In genomic region chr6:147397306-147397705, GRCh38 we compare ENCODE assay signal across 40 cellular contexts.
"Had no signal": no experiment of that assay in that cellular context is flagged by ENCODE, and none has a peak within 500 bp of the region (broad histone marks: within the 10 kb centered on the region; RNA-seq: fewer than 3 reads in every experiment).

No MANE protein-coding gene starts in this region.

- DNase-seq: activated CD4-positive, alpha-beta memory T cell treated with anti-CD3 and anti-CD28 coated beads, Interleukin-2, amount 10 ng/mL, durations not matched to agents 7 days and 5 days; activated CD4-positive, alpha-beta T cell treated with anti-CD3 and anti-CD28 coated beads for 1 hour; activated CD4-positive, alpha-beta T cell treated with anti-CD3 and anti-CD28 coated beads for 36 hours; activated CD4-positive, alpha-beta T cell treated with anti-CD3 and anti-CD28 coated beads for 48 hours; activated CD4-positive, alpha-beta T cell treated with anti-CD3 and anti-CD28 coated beads, Interleukin-2, amount 10 ng/mL, durations not matched to agents 7 days and 5 days; activated CD4-positive, alpha-beta T cell treated with anti-CD3 and anti-CD28 coated beads, Interleukin-2, amount 50 U/mL, for 48 hours; activated CD4-positive, CD25-positive, alpha-beta regulatory T cell; activated CD8-positive, alpha-beta memory T cell treated with anti-CD3 and anti-CD28 coated beads for 24 hours; activated CD8-positive, alpha-beta memory T cell treated with anti-CD3 and anti-CD28 coated beads, Interleukin-2, amount 10 ng/mL, durations not matched to agents 7 days and 5 days; activated CD8-positive, alpha-beta memory T cell treated with anti-CD3 and anti-CD28 coated beads, Interleukin-2, amount 50 U/mL, for 48 hours; activated CD8-positive, alpha-beta T cell treated with anti-CD3 and anti-CD28 coated beads, Interleukin-2, amount 10 ng/mL, durations not matched to agents 7 days and 5 days; activated effector memory CD4-positive, alpha-beta T cell treated with Interleukin-2 at 50 U/mL for 16 hours; activated gamma-delta T cell; activated naive CD4-positive, alpha-beta T cell; activated naive CD4-positive, alpha-beta T cell treated with anti-CD3 and anti-CD28 coated beads for 36 hours; activated naive CD4-positive, alpha-beta T cell treated with anti-CD3 and anti-CD28 coated beads, Interleukin-2, amount 50 U/mL, for 16 hours; activated naive CD8-positive, alpha-beta T cell treated with anti-CD3 and anti-CD28 coated beads for 36 hours; activated T-cell treated with anti-CD3 and anti-CD28 coated beads, Interleukin-2, amount 50 U/mL, for 24 hours; activated T-cell treated with anti-CD3 and anti-CD28 coated beads, Interleukin-2, amount 50 U/mL, for 48 hours; adrenal gland; amygdala; anterior cingulate cortex; body of pancreas; brain microvascular endothelial cell; central memory CD4-positive, alpha-beta T cell; T-helper 1 cell; T-helper 2 cell; T-helper 9 cell; WERI-Rb-1 had no signal

- H3K27me3 ChIP-seq: adrenal gland, ascending aorta, body of pancreas, brain microvascular endothelial cell, breast epithelium had no signal

- H3K27me3 Mint-ChIP-seq: activated CD4-positive, alpha-beta memory T cell treated with anti-CD3 and anti-CD28 coated beads, Interleukin-2, amount 10 ng/mL, durations not matched to agents 7 days and 5 days; activated naive CD8-positive, alpha-beta T cell treated with anti-CD3 and anti-CD28 coated beads for 36 hours; activated T-cell treated with anti-CD3 and anti-CD28 coated beads, Interleukin-2, amount 50 U/mL, for 24 hours had no signal

- H3K27ac ChIP-seq: adrenal gland, ascending aorta, body of pancreas, brain microvascular endothelial cell, breast epithelium, coronary artery, WERI-Rb-1 had no signal

- H3K4me3 Mint-ChIP-seq: activated CD4-positive, alpha-beta memory T cell treated with anti-CD3 and anti-CD28 coated beads, Interleukin-2, amount 10 ng/mL, durations not matched to agents 7 days and 5 days; activated CD4-positive, alpha-beta T cell treated with anti-CD3 and anti-CD28 coated beads for 36 hours; activated CD4-positive, alpha-beta T cell treated with anti-CD3 and anti-CD28 coated beads, Interleukin-2, amount 10 ng/mL, durations not matched to agents 7 days and 5 days; activated CD8-positive, alpha-beta memory T cell treated with anti-CD3 and anti-CD28 coated beads, Interleukin-2, amount 10 ng/mL, durations not matched to agents 7 days and 5 days; activated CD8-positive, alpha-beta T cell treated with anti-CD3 and anti-CD28 coated beads, Interleukin-2, amount 10 ng/mL, durations not matched to agents 7 days and 5 days; activated naive CD4-positive, alpha-beta T cell treated with anti-CD3 and anti-CD28 coated beads for 36 hours; activated naive CD8-positive, alpha-beta T cell treated with anti-CD3 and anti-CD28 coated beads for 36 hours; activated T-cell treated with anti-CD3 and anti-CD28 coated beads, Interleukin-2, amount 50 U/mL, for 24 hours; T-helper 1 cell treated with Interleukin-12 subunit alpha and Interleukin-12 subunit beta and Interleukin-4 antibody, amounts not matched to agents 30 μg/mL and 1 μg/mL, for 36 hours; T-helper 2 cell treated with Interferon-gamma antibody and Interleukin-4, amounts not matched to agents 5 μg/mL and 100 μg/mL, for 36 hours; WTC11 had no signal

- H3K4me3 ChIP-seq: adrenal gland, ascending aorta, body of pancreas, breast epithelium, coronary artery had no signal

- ATAC-seq: activated CD4-positive, alpha-beta T cell treated with anti-CD3 and anti-CD28 coated beads for 36 hours; activated CD4-positive, CD25-positive, alpha-beta regulatory T cell treated with anti-CD3 and anti-CD28 coated beads, Interleukin-2, amount 50 U/mL, for 24 hours; activated CD8-positive, alpha-beta memory T cell treated with anti-CD3 and anti-CD28 coated beads, Interleukin-2, amount 10 ng/mL, durations not matched to agents 7 days and 5 days; activated CD8-positive, alpha-beta T cell treated with anti-CD3 and anti-CD28 coated beads, Interleukin-2, amount 10 ng/mL, durations not matched to agents 7 days and 5 days; activated naive CD4-positive, alpha-beta T cell treated with anti-CD3 and anti-CD28 coated beads, Interleukin-2, amount 50 U/mL, for 72 hours; body of pancreas; WTC11 had no signal

- H3K4me1 Mint-ChIP-seq: activated CD4-positive, alpha-beta memory T cell treated with anti-CD3 and anti-CD28 coated beads, Interleukin-2, amount 10 ng/mL, durations not matched to agents 7 days and 5 days; activated CD4-positive, alpha-beta T cell treated with anti-CD3 and anti-CD28 coated beads for 36 hours; activated CD4-positive, alpha-beta T cell treated with anti-CD3 and anti-CD28 coated beads, Interleukin-2, amount 10 ng/mL, durations not matched to agents 7 days and 5 days; activated CD8-positive, alpha-beta memory T cell treated with anti-CD3 and anti-CD28 coated beads, Interleukin-2, amount 10 ng/mL, durations not matched to agents 7 days and 5 days; WTC11 had no signal

- H3K36me3 Mint-ChIP-seq: activated CD8-positive, alpha-beta memory T cell treated with anti-CD3 and anti-CD28 coated beads, Interleukin-2, amount 10 ng/mL, durations not matched to agents 7 days and 5 days had no signal

- H3K9me3 ChIP-seq: adrenal gland, ascending aorta had no signal

- FAIRE-seq: colon, TTC549 had no signal

- H3K4me1 ChIP-seq: adrenal gland, ascending aorta, body of pancreas, breast epithelium had no signal

- H3K36me3 ChIP-seq: adrenal gland, ascending aorta, brain microvascular endothelial cell, breast epithelium, WERI-Rb-1 had no signal

- H3K27ac Mint-ChIP-seq: activated CD4-positive, alpha-beta memory T cell treated with anti-CD3 and anti-CD28 coated beads, Interleukin-2, amount 10 ng/mL, durations not matched to agents 7 days and 5 days; activated CD4-positive, alpha-beta T cell treated with anti-CD3 and anti-CD28 coated beads for 36 hours; activated CD4-positive, alpha-beta T cell treated with anti-CD3 and anti-CD28 coated beads, Interleukin-2, amount 10 ng/mL, durations not matched to agents 7 days and 5 days; activated CD8-positive, alpha-beta memory T cell treated with anti-CD3 and anti-CD28 coated beads, Interleukin-2, amount 10 ng/mL, durations not matched to agents 7 days and 5 days; activated CD8-positive, alpha-beta T cell treated with anti-CD3 and anti-CD28 coated beads, Interleukin-2, amount 10 ng/mL, durations not matched to agents 7 days and 5 days; activated naive CD4-positive, alpha-beta T cell treated with anti-CD3 and anti-CD28 coated beads for 36 hours; activated naive CD4-positive, alpha-beta T cell treated with anti-CD3 and anti-CD28 coated beads, Interleukin-2, amount 50 U/mL, for 72 hours; activated naive CD8-positive, alpha-beta T cell treated with anti-CD3 and anti-CD28 coated beads for 36 hours; activated T-cell treated with anti-CD3 and anti-CD28 coated beads, Interleukin-2, amount 50 U/mL, for 24 hours; activated T-helper 2 cell treated with anti-CD3 and anti-CD28 coated beads, Interferon-gamma antibody, Interleukin-2, Interleukin-4, amounts not matched to agents 10 μg/mL and 5 μg/mL and 100 μg/mL, durations not matched to agents 14 hours and 24 hours and 36 hours; T-helper 1 cell treated with Interleukin-12 subunit alpha and Interleukin-12 subunit beta and Interleukin-4 antibody, amounts not matched to agents 30 μg/mL and 1 μg/mL, for 36 hours; T-helper 2 cell treated with Interferon-gamma antibody and Interleukin-4, amounts not matched to agents 5 μg/mL and 100 μg/mL, for 36 hours; WTC11 had no signal
